In genomic region chr5:6378128-6379023, GRCh38 we compare ENCODE assay signal across 8 cellular contexts. TPM values are rescaled to one million over a fixed set of nuclear protein-coding genes. Genes with fewer than 3 reads are reported as not detected.
A peak's percentile ranks its signal among the peaks of the same experiment; 100 is the strongest.
DNase-seq lines count a peak whose midpoint lies in the region; ATAC-seq and TF ChIP-seq lines count a peak whose summit lies in the region.

MED10 (minus strand) TSS chr5:6378547; CDS start chr5:6378483, 64 bp downstream.

- TF ChIP-seq EP300 in Ishikawa (IDR thresholded peaks at IDR 0.05; ENCODE audit: borderline replicate concordance) = no peak

- no peaks in the 10 kb centered on the region for H3K9me3 ChIP-seq in PC-3 (ENCODE audit: low read length)
- H3K9me3 ChIP-seq in mucosa of stomach (ENCODE audit: control insufficient read depth, low read length) = no peaks in the 10 kb centered on the region

- TSS peak; percentile 73 for BruUV-seq in PC-3 (replicated peaks; lab: Mats Ljungman, UMichigan)

- H2AFZ ChIP-seq in PC-3 (ENCODE audit: low read length) = peak within 1 kb of the TSS; percentile 94

- POLR2A ChIA-PET in PC-3 (lab: Charles Lee; ENCODE audit: unreplicated experiment) = interaction anchor here (0.5 to 1.1 kb wide), 5 partner anchors 12 to 881 kb away, joined by 3 to 24 read pairs (median 8); no protein-coding TSS in a partner anchor

- H3K9ac ChIP-seq in PC-3 (ENCODE audit: low read length) (peak within 1 kb of the TSS; percentile 90), mucosa of stomach (ENCODE audit: low read length) (peak within 1 kb of the TSS; percentile 92)

- TF ChIP-seq RAD21 in Ishikawa (IDR thresholded peaks at IDR 0.05; ENCODE audit: low read depth) = no peak

- H3K27me3 ChIP-seq in PC-3 (ENCODE audit: low read length) (no peaks in the 10 kb centered on the region), mucosa of stomach (ENCODE audit: control insufficient read depth, insufficient read depth, low read length) (no peaks in the 10 kb centered on the region)

- no peaks in the 10 kb centered on the region for H3K9me2 ChIP-seq in PC-3 (replicated peaks; ENCODE audit: low read length)

- H3K4me2 ChIP-seq in PC-3 (ENCODE audit: low read length) = peak within 1 kb of the TSS; percentile 84

- peaks cover 26% of the 10 kb centered on the region for H4K20me1 ChIP-seq in PC-3 (ENCODE audit: low read length)

- peaks cover 23% of the 10 kb centered on the region for H3K4me1 ChIP-seq in PC-3 (ENCODE audit: insufficient read depth, low read length)
- H3K4me1 ChIP-seq in mucosa of stomach (ENCODE audit: control insufficient read depth, insufficient read depth, low read length) = peaks cover 10% of the 10 kb centered on the region

- TF ChIP-seq POLR2A in erythroblast (IDR thresholded peaks at IDR 0.05; ENCODE audit: low read length) = peak; percentile 92

- H3K79me2 ChIP-seq in PC-3 (ENCODE audit: low read length) = peaks cover 51% of the 10 kb centered on the region

- H3K27ac ChIP-seq in PC-3 (ENCODE audit: low read length) = peak within 1 kb of the TSS; percentile 56

- H3K36me3 ChIP-seq in PC-3 (ENCODE audit: low read depth, low read length) = peaks cover 37% of the 10 kb centered on the region
- no peaks in the 10 kb centered on the region for H3K36me3 ChIP-seq in mucosa of stomach (ENCODE audit: control insufficient read depth, insufficient read depth, low read length)

- H3K4me3 ChIP-seq in PC-3 (ENCODE audit: low read length) (peak within 1 kb of the TSS; percentile 77), mucosa of stomach (ENCODE audit: low read length) (peak within 1 kb of the TSS; percentile 74)

- CTCF ChIA-PET in PC-3 (lab: Charles Lee) = no interaction called here

- ATAC-seq in GM21576 (IDR thresholded peaks at IDR 0.05; ENCODE audit: unreplicated experiment) (peak; percentile 98), PC-3 (peak; percentile 96)

- TF ChIP-seq CTCF in PC-3 (conservative IDR thresholded peaks at IDR 0.05; ENCODE audit: low read depth, low read length) = no peak

- H3F3A ChIP-seq in PC-3 (ENCODE audit: low read length, unreplicated experiment) = no peaks in the 10 kb centered on the region

- intact Hi-C loops in PC-3 (cut with micrococcal nuclease) = loop anchor here (1.0 to 10.0 kb wide), 3 partner anchors 41 to 884 kb away; no protein-coding TSS in a partner anchor

- DNase-seq in DMS114 treated with DMSO at 0.1 percent for 48 hours (lab: John Stamatoyannopoulos, UW; ENCODE audit: unreplicated experiment) (peak; percentile 82), PC-3 (peak; percentile 100), activated T-cell treated with anti-CD3 and anti-CD28 coated beads for 48 hours (ENCODE audit: low read depth) (peak; percentile 95), erythroblast (lab: John Stamatoyannopoulos, UW) (peak; percentile 97)
- peak; percentile 89 to 91 for DNase-seq in stimulated activated CD8-positive, alpha-beta memory T cell treated with anti-CD3 and anti-CD28 coated beads, Interleukin-7, amount 100 ng/mL, for 1 hour (ENCODE audit: low read depth in 2 of 2)

TF ChIP-seq in Ishikawa, 13 proteins besides CTCF, POLR2A, EP300 and RAD21:
- no peak for TF ChIP-seq REST (IDR thresholded peaks at IDR 0.05; ENCODE audit: low read depth)
- no peak for TF ChIP-seq NFIC (IDR thresholded peaks at IDR 0.05)
- TF ChIP-seq CEBPB (IDR thresholded peaks at IDR 0.05) = no peak
- TF ChIP-seq TAF1 (IDR thresholded peaks at IDR 0.05; ENCODE audit: low read depth) = peak; percentile 72
- TF ChIP-seq FOXM1 (IDR thresholded peaks at IDR 0.05; ENCODE audit: borderline replicate concordance, low read depth) = no peak
- TF ChIP-seq ZBTB7A (IDR thresholded peaks at IDR 0.05; ENCODE audit: low read depth) = no peak
- TF ChIP-seq TEAD4 (IDR thresholded peaks at IDR 0.05) = no peak
- peak; percentile 65 for TF ChIP-seq EGR1 (IDR thresholded peaks at IDR 0.05)
- peak; percentile 48; the same call in 1 of the 2 replicates for TF ChIP-seq TCF12 (IDR thresholded peaks at IDR 0.05; ENCODE audit: low read depth)
- TF ChIP-seq CREB1 (IDR thresholded peaks at IDR 0.05; ENCODE audit: low read depth) = no peak; the same call in 1 of the 2 replicates
- peak; percentile 89 for TF ChIP-seq MAX (IDR thresholded peaks at IDR 0.05)
- TF ChIP-seq USF1 (IDR thresholded peaks at IDR 0.05) = no peak
- TF ChIP-seq YY1 (IDR thresholded peaks at IDR 0.05; ENCODE audit: low read depth) = 0 out of 2 replicates have a peak, but pooled peaks have one; percentile 26
TF ChIP-seq in Ishikawa: peak in this region for 5.

RNA-seq across cellular contexts. Expression of gene MED10, which starts in this region (rescaled TPM):
- total RNA-seq in PC-3 (2014; rRNA removed) = 94.0 and 102 TPM in 2 replicates

Comparison
In these comparisons a context has a peak if more than half of its experiments do, and no peak if none do; other contexts are left out.
1. Peak in every context shown above with its lines: DNase-seq, ATAC-seq, H3K4me3 ChIP-seq and H3K27ac ChIP-seq.